22 cellular contexts compared by ENCODE assay signal in the genomic region with DNA sequence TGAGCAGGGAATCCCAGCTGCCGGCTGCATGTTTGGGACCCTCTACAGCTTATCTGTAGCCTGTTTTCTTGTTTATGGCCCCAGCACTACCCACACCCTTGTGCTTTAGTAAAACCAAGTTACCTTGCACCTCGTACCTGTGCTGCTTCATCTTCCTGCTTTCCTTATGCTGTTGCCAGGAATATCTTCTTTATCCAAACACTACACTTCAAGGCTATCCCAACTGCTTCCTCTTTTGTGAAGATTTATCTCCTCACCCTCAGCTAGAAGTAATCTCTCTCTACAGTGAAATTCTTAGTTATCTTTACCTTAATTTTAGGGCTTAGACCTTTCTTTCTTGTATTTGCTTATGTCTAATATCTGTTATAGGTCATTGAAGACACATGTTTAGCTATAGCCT.
DNase-seq lines count a peak whose midpoint lies in the region; ATAC-seq and TF ChIP-seq lines count a peak whose summit lies in the region.
"Had no signal": no experiment of that assay in that cellular context is flagged by ENCODE, and none has a peak within 500 bp of the region (broad histone marks: within the 10 kb centered on the region; RNA-seq: fewer than 3 reads in every experiment).

No MANE protein-coding gene starts in this region.

- no peak overlapping the region for H3K4me3 Mint-ChIP-seq in activated naive CD8-positive, alpha-beta T cell
- H3K4me3 Mint-ChIP-seq in activated naive CD8-positive, alpha-beta T cell treated with anti-CD3 and anti-CD28 coated beads, Interleukin-2, amount 50 U/mL, for 24 hours: no peak overlapping the region
- H3K4me3 Mint-ChIP-seq in endodermal cell (no peak overlapping the region), Calu3 (ENCODE audit: low read depth, unreplicated experiment) (no peak overlapping the region)
- H3K4me3 Mint-ChIP-seq: CD4-positive, alpha-beta T cell had no signal

- no peaks in the 10 kb centered on the region for H3K27me3 ChIP-seq in endodermal cell (ENCODE audit: control insufficient read depth, insufficient read depth, low read length, poor library complexity, severe bottlenecking)
- H3K27me3 ChIP-seq: BLaER1, SJSA1 had no signal

- no peaks in the 10 kb centered on the region for H3K36me3 ChIP-seq in endodermal cell (ENCODE audit: control insufficient read depth, insufficient read depth, low read length)
- H3K36me3 ChIP-seq: SJSA1 had no signal

- CTCF ChIA-PET in Calu3 (lab: Charles Lee): no interaction called here

- no peak overlapping the region for H3K4me3 ChIP-seq in endodermal cell (ENCODE audit: low read length)
- H3K4me3 ChIP-seq: BLaER1, GM12878, SJSA1 had no signal

- peaks cover 32% of the 10 kb centered on the region for H3K4me1 Mint-ChIP-seq in activated naive CD8-positive, alpha-beta T cell (ENCODE audit: low read depth)
- peaks cover 31% of the 10 kb centered on the region for H3K4me1 Mint-ChIP-seq in activated naive CD8-positive, alpha-beta T cell treated with anti-CD3 and anti-CD28 coated beads, Interleukin-2, amount 50 U/mL, for 24 hours
- H3K4me1 Mint-ChIP-seq in endodermal cell (peaks cover 63% of the 10 kb centered on the region), Calu3 (ENCODE audit: low read depth, unreplicated experiment) (peaks cover 8% of the 10 kb centered on the region)

- H3K4me1 ChIP-seq in endodermal cell (ENCODE audit: control insufficient read depth, insufficient read depth, low read length): peaks cover 13% of the 10 kb centered on the region
- H3K4me1 ChIP-seq: SJSA1 had no signal

- no peak for DNase-seq in activated naive CD8-positive, alpha-beta T cell treated with anti-CD3 and anti-CD28 coated beads, Interleukin-2, amount 50 U/mL, for 24 hours
- DNase-seq in OCI-M1 (lab: John Stamatoyannopoulos, UW) (peak; percentile 98), endodermal cell (no peak), Calu3 (no peak), activated gamma-delta T cell treated with Interleukin-2 at 50 U/mL for 16 hours (no peak)
- DNase-seq in stimulated activated CD4-positive, alpha-beta T cell treated with anti-CD3 and anti-CD28 coated beads, Interleukin-1b, Interleukin-23, amount 100 ng/mL, for 48 hours: no peak
- DNase-seq: Caco-2; CD4-positive, alpha-beta T cell; DND-41; HCEC 1CT; KG1; NCI-H1694; NCI-H2081; NCI-H2171; NCI-H345; NCI-H524; NCI-H774 had no signal

- no peaks in the 10 kb centered on the region for H3K9me3 ChIP-seq in endodermal cell (ENCODE audit: control insufficient read depth, low read length)
- H3K9me3 ChIP-seq: BLaER1, Caco-2, SJSA1 had no signal

- ATAC-seq in activated naive CD8-positive, alpha-beta T cell treated with anti-CD3 and anti-CD28 coated beads, Interleukin-2, amount 50 U/mL, for 24 hours: no peak
- ATAC-seq: Right ventricle myocardium inferior had no signal

- no peak for TF ChIP-seq CTCF in endodermal cell (conservative IDR thresholded peaks at IDR 0.05)
- TF ChIP-seq CTCF in Calu3 (IDR thresholded peaks at IDR 0.05; ENCODE audit: unreplicated experiment): no peak

- no peak overlapping the region for H3K9ac ChIP-seq in endodermal cell (ENCODE audit: extremely low read depth, low read length, poor library complexity, severe bottlenecking)
- H3K9ac ChIP-seq: BLaER1 had no signal

- intact Hi-C loops in Calu3 (cut with micrococcal nuclease; ENCODE audit: unreplicated experiment): no loop called here

- H3K36me3 Mint-ChIP-seq in activated naive CD8-positive, alpha-beta T cell: peaks cover 14% of the 10 kb centered on the region
- H3K36me3 Mint-ChIP-seq in activated naive CD8-positive, alpha-beta T cell treated with anti-CD3 and anti-CD28 coated beads, Interleukin-2, amount 50 U/mL, for 24 hours (ENCODE audit: low read depth): peaks cover 7% of the 10 kb centered on the region
- H3K36me3 Mint-ChIP-seq in endodermal cell (ENCODE audit: low read depth) (peaks cover 2% of the 10 kb centered on the region), Calu3 (ENCODE audit: insufficient read depth, unreplicated experiment) (no peaks in the 10 kb centered on the region)

- 89% methylated on average over 2 of the region's 2 CpGs for WGBS in endodermal cell (ENCODE audit: insufficient coverage in 1 of 2, insufficient read length in 1 of 2), 2 experiments

- no peak overlapping the region for H3K27ac ChIP-seq in endodermal cell (ENCODE audit: low read depth, low read length)
- H3K27ac ChIP-seq: BLaER1, SJSA1 had no signal

- peak overlapping the region; percentile 61 for H3K27ac Mint-ChIP-seq in activated naive CD8-positive, alpha-beta T cell
- H3K27ac Mint-ChIP-seq in activated naive CD8-positive, alpha-beta T cell treated with anti-CD3 and anti-CD28 coated beads, Interleukin-2, amount 50 U/mL, for 24 hours: no peak overlapping the region
- H3K27ac Mint-ChIP-seq in endodermal cell: peak overlapping the region; percentile 34
- no peak overlapping the region for H3K27ac Mint-ChIP-seq in Calu3 (ENCODE audit: unreplicated experiment)
- H3K27ac Mint-ChIP-seq: CD4-positive, alpha-beta T cell had no signal

- no peaks in the 10 kb centered on the region for H3K27me3 Mint-ChIP-seq in activated naive CD8-positive, alpha-beta T cell
- H3K27me3 Mint-ChIP-seq in activated naive CD8-positive, alpha-beta T cell treated with anti-CD3 and anti-CD28 coated beads, Interleukin-2, amount 50 U/mL, for 24 hours: no peaks in the 10 kb centered on the region
- no peaks in the 10 kb centered on the region for H3K27me3 Mint-ChIP-seq in endodermal cell (ENCODE audit: insufficient read depth)
- no peaks in the 10 kb centered on the region for H3K27me3 Mint-ChIP-seq in Calu3 (ENCODE audit: unreplicated experiment)
- H3K27me3 Mint-ChIP-seq: CD4-positive, alpha-beta T cell had no signal

- no TSS peak for BruUV-seq in Calu3 (replicated peaks; lab: Mats Ljungman, UMichigan)

- peaks cover 3% of the 10 kb centered on the region for H3K9me3 Mint-ChIP-seq in activated naive CD8-positive, alpha-beta T cell (ENCODE audit: low read depth)
- H3K9me3 Mint-ChIP-seq in activated naive CD8-positive, alpha-beta T cell treated with anti-CD3 and anti-CD28 coated beads, Interleukin-2, amount 50 U/mL, for 24 hours: peaks cover 3% of the 10 kb centered on the region
- H3K9me3 Mint-ChIP-seq in endodermal cell (no peaks in the 10 kb centered on the region), Calu3 (ENCODE audit: low read depth, unreplicated experiment) (no peaks in the 10 kb centered on the region)
- H3K9me3 Mint-ChIP-seq: CD4-positive, alpha-beta T cell had no signal

Comparison
In these comparisons a context has a peak if more than half of its experiments do, and no peak if none do; other contexts are left out.
1. H3K27ac Mint-ChIP-seq: peak in activated naive CD8-positive, alpha-beta T cell (single experiment) and endodermal cell (single experiment); none in activated naive CD8-positive, alpha-beta T cell treated with anti-CD3 and anti-CD28 coated beads, Interleukin-2, amount 50 U/mL, for 24 hours (single experiment) and Calu3 (single experiment).